In genomic region chr13:32642858-32643257, GRCh38 we compare ENCODE assay signal across 2 cellular contexts.
TF ChIP-seq lines count a peak whose summit lies in the region.

No MANE protein-coding gene starts in this region.

TF ChIP-seq in IMR-90, 13 proteins besides CTCF, POLR2A, EP300 and RAD21 (continued from another document):
- no peak for TF ChIP-seq ELK1 (IDR thresholded peaks at IDR 0.05; ENCODE audit: borderline replicate concordance, low read depth, low read length)
- TF ChIP-seq MAFK (IDR thresholded peaks at IDR 0.05; ENCODE audit: low read depth, low read length) = no peak
- TF ChIP-seq CHD1 (IDR thresholded peaks at IDR 0.05; ENCODE audit: low read depth, low read length) = no peak
- no peak for TF ChIP-seq RFX5 (IDR thresholded peaks at IDR 0.05; ENCODE audit: low read depth, low read length)
- TF ChIP-seq CEBPB (IDR thresholded peaks at IDR 0.05; ENCODE audit: low read depth, low read length) = no peak
- TF ChIP-seq RCOR1 (IDR thresholded peaks at IDR 0.05; ENCODE audit: insufficient replicate concordance, low read length) = no peak
- TF ChIP-seq MAZ (IDR thresholded peaks at IDR 0.05; ENCODE audit: borderline replicate concordance, low read depth, low read length) = no peak
- no peak for TF ChIP-seq NFE2L2 (IDR thresholded peaks at IDR 0.05; ENCODE audit: low read depth, low read length)
- TF ChIP-seq SMC3 (IDR thresholded peaks at IDR 0.05; ENCODE audit: low read depth, low read length) = no peak
- no peak for TF ChIP-seq FOS (IDR thresholded peaks at IDR 0.05; ENCODE audit: low read depth, low read length)
TF ChIP-seq in IMR-90: peak in this region for 0.

TF ChIP-seq in HEK293T, 16 proteins besides CTCF, POLR2A, EP300 and RAD21 (continued from another document):
- TF ChIP-seq HDGF (IDR thresholded peaks at IDR 0.05; ENCODE audit: borderline replicate concordance) (no peak), SUZ12 (IDR thresholded peaks at IDR 0.05) (no peak), TARDBP (IDR thresholded peaks at IDR 0.05) (no peak), BHLHE40 (IDR thresholded peaks at IDR 0.05; ENCODE audit: borderline replicate concordance) (no peak)
